21 cellular contexts compared by ENCODE assay signal in the genomic region with DNA sequence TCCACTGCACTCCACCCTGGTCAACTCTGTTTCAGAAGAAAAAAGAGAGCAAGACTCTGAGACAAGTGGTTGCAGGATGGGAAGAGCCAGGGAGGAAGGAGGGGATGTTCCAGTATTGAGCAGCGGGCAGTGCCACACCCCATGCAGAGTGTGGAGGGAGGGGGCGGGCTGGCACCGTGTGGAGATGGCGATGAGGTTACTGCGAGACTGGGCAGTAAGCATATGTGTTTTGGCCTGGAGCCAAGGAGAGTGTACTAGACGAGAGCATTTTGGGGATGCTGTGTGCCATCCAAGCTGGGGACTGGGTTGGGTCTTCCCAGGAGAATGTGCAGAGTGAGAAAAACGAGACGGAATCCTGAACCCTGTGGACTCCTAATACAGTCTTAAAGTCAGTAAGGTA. TPM values are rescaled to one million over a fixed set of nuclear protein-coding genes. Genes with fewer than 3 reads are reported as not detected.
A peak's percentile ranks its signal among the peaks of the same experiment; 100 is the strongest.
DNase-seq lines count a peak whose midpoint lies in the region; ATAC-seq, FAIRE-seq and TF ChIP-seq lines count a peak whose summit lies in the region.
"Had no signal": no experiment of that assay in that cellular context is flagged by ENCODE, and none has a peak within 500 bp of the region (broad histone marks: within the 10 kb centered on the region; RNA-seq: fewer than 3 reads in every experiment).

No MANE protein-coding gene starts in this region.

- no peak overlapping the region for H3K27ac Mint-ChIP-seq in astrocyte (ENCODE audit: unreplicated experiment)
- H3K27ac Mint-ChIP-seq: T-cell had no signal

- no peak for FAIRE-seq in astrocyte (lab: Jason Lieb, UNC)

- H2BK12ac ChIP-seq in neuronal stem cell (ENCODE audit: low read length), result no peak overlapping the region

- H3K27ac ChIP-seq in astrocyte (ENCODE audit: low read depth, low read length), result no peak overlapping the region
- no peak overlapping the region for H3K27ac ChIP-seq in neuronal stem cell (replicated peaks; ENCODE audit: low read length)
- H3K27ac ChIP-seq: C4-2B, HL-60 had no signal

- H3K4me3 ChIP-seq in astrocyte (ENCODE audit: insufficient read depth, low read depth, low read length), result no peak overlapping the region
- no peak overlapping the region for H3K4me3 ChIP-seq in neuronal stem cell (ENCODE audit: low read length in 2 of 2)

- H3K4me1 ChIP-seq in astrocyte (ENCODE audit: insufficient read depth, low read length), result peaks cover 14% of the 10 kb centered on the region
- H3K4me1 ChIP-seq in neuronal stem cell (ENCODE audit: control insufficient read depth in 2 of 2, insufficient read depth in 1 of 2, low read depth in 1 of 2, low read length in 2 of 2), result peaks cover 3 to 5% of the 10 kb centered on the region in 2 donors

- H2AK5ac ChIP-seq in neuronal stem cell (ENCODE audit: low read depth, low read length), result no peak overlapping the region

- H4K8ac ChIP-seq in neuronal stem cell (ENCODE audit: low read depth, low read length), result no peak overlapping the region

- DNase-seq in NCI-H748 (lab: John Stamatoyannopoulos, UW; ENCODE audit: unreplicated experiment) (peak; percentile 24), NCI-H748 treated with DMSO at 0.1 percent for 48 hours (lab: John Stamatoyannopoulos, UW) (no peak), HUDEP-2 (lab: John Stamatoyannopoulos, UW; ENCODE audit: unreplicated experiment in 76 of 76) (peak in 40 of 76 experiments; percentile 11 to 52 (median 32)), astrocyte (ENCODE audit: low read depth) (no peak), neuronal stem cell (ENCODE audit: low spot score) (no peak)
- DNase-seq: DMS153, GF-D8, H9, NCI-H1436 treated with DMSO at 0.1 percent for 48 hours, NCI-H2029, NCI-H226, NCI-H526 treated with DMSO at 0.1 percent for 48 hours, SIG-M5, T-cell had no signal

- no peaks in the 10 kb centered on the region for H3K9me3 Mint-ChIP-seq in astrocyte (ENCODE audit: unreplicated experiment)
- H3K9me3 Mint-ChIP-seq: H9, T-cell had no signal

- peaks cover 11% of the 10 kb centered on the region for H3K36me3 Mint-ChIP-seq in astrocyte (ENCODE audit: low read depth, unreplicated experiment)
- H3K36me3 Mint-ChIP-seq: T-cell had no signal

- H2BK5ac ChIP-seq in neuronal stem cell (ENCODE audit: low read length), result no peak overlapping the region

- H3K27me3 ChIP-seq in astrocyte (ENCODE audit: insufficient read depth, low read length), result no peaks in the 10 kb centered on the region
- peaks cover 0 to 17% (median 0%) of the 10 kb centered on the region in 3 experiments for H3K27me3 ChIP-seq in neuronal stem cell (ENCODE audit: control insufficient read depth in 3 of 3, insufficient read depth in 3 of 3, low read depth in 1 of 3, low read length in 3 of 3)

- H3K27me3 Mint-ChIP-seq in astrocyte (ENCODE audit: low read depth, unreplicated experiment), result peaks cover 23% of the 10 kb centered on the region

- no CpG with 5 or more reads among the region's 8 CpGs for WGBS in neuronal stem cell (ENCODE audit: extremely low coverage in 2 of 2, insufficient read length in 2 of 2, insufficient replicate concordance in 1 of 2), 2 donors

- no peak for ATAC-seq in HG03175 (IDR thresholded peaks at IDR 0.05; ENCODE audit: unreplicated experiment)
- ATAC-seq in HG03571 (IDR thresholded peaks at IDR 0.05; ENCODE audit: unreplicated experiment), result no peak
- ATAC-seq: SK-N-SH treated with all-trans-retinoic acid at 6 μM for 48 hours, T-cell had no signal

- H2AFZ ChIP-seq in astrocyte (ENCODE audit: low read depth, low read length) (no peak overlapping the region), neuronal stem cell (ENCODE audit: low read length) (no peak overlapping the region)

- H3K79me2 ChIP-seq in astrocyte (ENCODE audit: insufficient read depth, low read length), result peaks cover 29% of the 10 kb centered on the region

- no peak overlapping the region for H3K9ac ChIP-seq in astrocyte (ENCODE audit: low read length)
- no peak overlapping the region for H3K9ac ChIP-seq in neuronal stem cell (ENCODE audit: low read depth, low read length, poor library complexity)

- H2BK15ac ChIP-seq in neuronal stem cell (ENCODE audit: low read length), result no peak overlapping the region

- H3K79me1 ChIP-seq in neuronal stem cell (ENCODE audit: low read depth, low read length), result peaks cover 17% of the 10 kb centered on the region

- H4K20me1 ChIP-seq in astrocyte (ENCODE audit: insufficient read depth, low read length), result peaks cover 71% of the 10 kb centered on the region

- peaks cover 4% of the 10 kb centered on the region for H3K4me1 Mint-ChIP-seq in astrocyte (ENCODE audit: low read depth, unreplicated experiment)

- H3K23ac ChIP-seq in neuronal stem cell (ENCODE audit: low read depth, low read length, poor library complexity), result peak overlapping the region; percentile 6

- H3K18ac ChIP-seq in neuronal stem cell (ENCODE audit: low read length), result no peak overlapping the region

- H3K14ac ChIP-seq in neuronal stem cell (ENCODE audit: low read length), result no peak overlapping the region

- no peak overlapping the region for H2BK120ac ChIP-seq in neuronal stem cell (ENCODE audit: low read depth, low read length)

- peak overlapping the region; percentile 54 for H3K4me3 Mint-ChIP-seq in astrocyte (ENCODE audit: unreplicated experiment)
- H3K4me3 Mint-ChIP-seq: H9, T-cell had no signal

- no peaks in the 10 kb centered on the region for H3K9me3 ChIP-seq in astrocyte (ENCODE audit: insufficient read depth, low read depth, low read length)
- H3K9me3 ChIP-seq in neuronal stem cell (replicated peaks in 1 of 2; ENCODE audit: control insufficient read depth in 2 of 2, insufficient read depth in 1 of 2, low read depth in 1 of 2, low read length in 2 of 2), result no peaks in the 10 kb centered on the region

- no peak overlapping the region for H4K91ac ChIP-seq in neuronal stem cell (ENCODE audit: low read depth, low read length, poor library complexity)

- TF ChIP-seq CTCF in astrocyte (IDR thresholded peaks at IDR 0.05; ENCODE audit: insufficient read depth, low read depth, low read length), result no peak

- H3K36me3 ChIP-seq in astrocyte (ENCODE audit: insufficient read depth, low read length) (no peaks in the 10 kb centered on the region), neuronal stem cell (replicated peaks in 1 of 2; ENCODE audit: control insufficient read depth in 2 of 2, insufficient read depth in 2 of 2, low read length in 2 of 2) (no peaks in the 10 kb centered on the region)

- H3K4me2 ChIP-seq in astrocyte (ENCODE audit: low read length) (no peak overlapping the region), neuronal stem cell (ENCODE audit: insufficient read depth, low read length, poor library complexity, severe bottlenecking) (no peak overlapping the region)

- H3K4ac ChIP-seq in neuronal stem cell (ENCODE audit: low read length), result no peak overlapping the region

RNA-seq across cellular contexts. Expression of gene TBC1D24, which starts 3.3 kb away (rescaled TPM):
- 12.8 and 13.4 TPM in 2 replicates for total RNA-seq in astrocyte
- 7.1 TPM for polyA plus RNA-seq in neuronal stem cell (2013, experiment 1 of 2)
- polyA plus RNA-seq in neuronal stem cell (2013, experiment 2 of 2), result 7.2 TPM

RNA-seq across cellular contexts. Expression of gene NTN3, which starts 7.2 kb away (rescaled TPM):
- 1.1 and 1.3 TPM in 2 replicates for total RNA-seq in astrocyte
- polyA plus RNA-seq in neuronal stem cell (2013, experiment 1 of 2), result 0.96 TPM
- 1.1 TPM for polyA plus RNA-seq in neuronal stem cell (2013, experiment 2 of 2)
- total RNA-seq: HT1080, RPMI7951, T-cell had no signal

RNA-seq across cellular contexts. Expression of gene TEDC2, which starts 18.4 kb away (rescaled TPM):
- 5.8 and 6.0 TPM in 2 replicates for total RNA-seq in astrocyte
- polyA plus RNA-seq in neuronal stem cell (2013, experiment 1 of 2), result 31.4 TPM
- polyA plus RNA-seq in neuronal stem cell (2013, experiment 2 of 2), result 29.6 TPM

RNA-seq across cellular contexts. Expression of gene ATP6V0C, which starts 35.5 kb away (rescaled TPM):
- total RNA-seq in astrocyte, result 311 TPM in 2 replicates
- polyA plus RNA-seq in neuronal stem cell (2013, experiment 1 of 2), result 244 TPM
- 240 TPM for polyA plus RNA-seq in neuronal stem cell (2013, experiment 2 of 2)

RNA-seq across cellular contexts. Expression of gene AMDHD2, which starts 41.9 kb away (rescaled TPM):
- 24.9 and 32.3 TPM in 2 replicates for total RNA-seq in astrocyte
- 6.3 TPM for polyA plus RNA-seq in neuronal stem cell (2013, experiment 1 of 2)
- 6.9 TPM for polyA plus RNA-seq in neuronal stem cell (2013, experiment 2 of 2)

Comparison
In these comparisons a context has a peak if more than half of its experiments do, and no peak if none do; other contexts are left out.
1. DNase-seq: peak in NCI-H748 (single experiment) and HUDEP-2 (40 of 76); none in NCI-H748 treated with DMSO at 0.1 percent for 48 hours (single experiment), astrocyte (single experiment) and neuronal stem cell (single experiment).